10 cellular contexts compared by ENCODE assay signal in genomic region chr7:132518102-132518838, GRCh38. TPM values are rescaled to one million over a fixed set of nuclear protein-coding genes. Genes with fewer than 3 reads are reported as not detected.
DNase-seq lines count a peak whose midpoint lies in the region; ATAC-seq, FAIRE-seq and TF ChIP-seq lines count a peak whose summit lies in the region.
"Had no signal": no experiment of that assay in that cellular context is flagged by ENCODE, and none has a peak within 500 bp of the region (broad histone marks: within the 10 kb centered on the region; RNA-seq: fewer than 3 reads in every experiment).

No MANE protein-coding gene starts in this region.

- H3K27ac Mint-ChIP-seq in activated T-cell treated with anti-CD3 and anti-CD28 coated beads, Interleukin-2, amount 50 U/mL, for 72 hours = no peak overlapping the region
- no peak overlapping the region for H3K27ac Mint-ChIP-seq in activated T-cell treated with anti-CD3 and anti-CD28 coated beads, Interleukin-2, amount 50 U/mL, for 24 hours
- no peak overlapping the region for H3K27ac Mint-ChIP-seq in stimulated activated naive B cell treated with anti-CD40 and anti-IgM and Interleukin-4, amounts not matched to agents 10 μg/mL and 1 μg/mL and 100 μg/mL, for 72 hours
- H3K27ac Mint-ChIP-seq in T-cell = no peak overlapping the region
- H3K27ac Mint-ChIP-seq: dendritic cell treated with granulocyte-macrophage colony-stimulating factor and Interleukin-4, amounts not matched to agents 40 ng/mL and 50 ng/mL, for 4 days had no signal

- no peak overlapping the region for H2BK15ac ChIP-seq in H1 (ENCODE audit: low read length)

- ATAC-seq in activated T-cell treated with anti-CD3 and anti-CD28 coated beads, Interleukin-2, amount 50 U/mL, for 72 hours (replicated peaks in 1 of 2) = peak; percentile 31 to 53
- ATAC-seq in stimulated activated naive B cell treated with anti-CD40 and anti-IgM and Interleukin-4, amounts not matched to agents 10 μg/mL and 1 μg/mL and 100 μg/mL, for 72 hours (replicated peaks) = peak; percentile 58 to 65
- no peak for ATAC-seq in T-cell (replicated peaks in 1 of 4)

- H3K79me1 ChIP-seq in H1 (ENCODE audit: low read depth, low read length) = no peaks in the 10 kb centered on the region

- no peak overlapping the region for H3K4me3 Mint-ChIP-seq in activated T-cell treated with anti-CD3 and anti-CD28 coated beads, Interleukin-2, amount 50 U/mL, for 72 hours
- H3K4me3 Mint-ChIP-seq in activated T-cell treated with anti-CD3 and anti-CD28 coated beads, Interleukin-2, amount 50 U/mL, for 24 hours = no peak overlapping the region
- H3K4me3 Mint-ChIP-seq in stimulated activated naive B cell treated with anti-CD40 and anti-IgM and Interleukin-4, amounts not matched to agents 10 μg/mL and 1 μg/mL and 100 μg/mL, for 72 hours = no peak overlapping the region
- no peak overlapping the region for H3K4me3 Mint-ChIP-seq in T-cell
- H3K4me3 Mint-ChIP-seq: dendritic cell treated with granulocyte-macrophage colony-stimulating factor and Interleukin-4, amounts not matched to agents 40 ng/mL and 50 ng/mL, for 4 days had no signal

- no peak overlapping the region for H3K27ac ChIP-seq in H1 (ENCODE audit: low read depth, low read length)

- H3K18ac ChIP-seq in H1 (ENCODE audit: extremely low read depth, low read length) = no peak overlapping the region

- no peak overlapping the region for H2BK20ac ChIP-seq in H1 (ENCODE audit: low read length)

- H3K79me2 ChIP-seq in H1 (ENCODE audit: control insufficient read depth in 1 of 2, insufficient read depth in 2 of 2, low read length in 2 of 2) = no peaks in the 10 kb centered on the region

- H2BK120ac ChIP-seq in H1 (replicated peaks; ENCODE audit: low read depth, low read length) = no peak overlapping the region

- peak in 1 of 2 donors; percentile 29 for DNase-seq in activated T-cell treated with anti-CD3 and anti-CD28 coated beads, Interleukin-2, amount 50 U/mL, for 72 hours
- DNase-seq in activated T-cell treated with anti-CD3 and anti-CD28 coated beads, Interleukin-2, amount 50 U/mL, for 24 hours = no peak
- peak; percentile 59 for DNase-seq in NAMALWA (ENCODE audit: low spot score)
- DNase-seq in H1 (ENCODE audit: low read depth in 1 of 2, low spot score in 2 of 2) = peak in 1 of 2 experiments; percentile 76
- no peak for DNase-seq in stimulated activated naive B cell treated with anti-CD40 and anti-IgM and Interleukin-4, amounts not matched to agents 10 μg/mL and 1 μg/mL and 100 μg/mL, for 72 hours
- no peak for DNase-seq in dedifferentiated amniotic fluid mesenchymal stem cell (ENCODE audit: extremely low spot score)
- no peak for DNase-seq in T-helper 2 cell
- no peak for DNase-seq in T-cell
- DNase-seq: DMS79 treated with DMSO at 0.1 percent for 48 hours had no signal

- H3K4me3 ChIP-seq in H1 (ENCODE audit: extremely low read depth in 1 of 4, insufficient read depth in 2 of 4, low read depth in 3 of 4, low read length in 4 of 4) = no peak overlapping the region

- no peak overlapping the region for H4K8ac ChIP-seq in H1 (ENCODE audit: extremely low read depth, insufficient read depth, low read length)

- TF ChIP-seq EP300 in H1 (IDR thresholded peaks at IDR 0.05; ENCODE audit: borderline replicate concordance in 1 of 2, low read depth in 2 of 2, low read length in 2 of 2) = no peak

- no peaks in the 10 kb centered on the region for H3K36me3 Mint-ChIP-seq in activated T-cell treated with anti-CD3 and anti-CD28 coated beads, Interleukin-2, amount 50 U/mL, for 72 hours (ENCODE audit: insufficient read depth in 2 of 2)
- no peaks in the 10 kb centered on the region for H3K36me3 Mint-ChIP-seq in activated T-cell treated with anti-CD3 and anti-CD28 coated beads, Interleukin-2, amount 50 U/mL, for 24 hours (ENCODE audit: low read depth)
- H3K36me3 Mint-ChIP-seq in stimulated activated naive B cell treated with anti-CD40 and anti-IgM and Interleukin-4, amounts not matched to agents 10 μg/mL and 1 μg/mL and 100 μg/mL, for 72 hours = no peaks in the 10 kb centered on the region
- no peaks in the 10 kb centered on the region for H3K36me3 Mint-ChIP-seq in T-cell

- no peak overlapping the region for H2BK12ac ChIP-seq in H1 (ENCODE audit: low read depth, low read length)

- peaks cover 0 to 4% (median 0%) of the 10 kb centered on the region in 4 experiments; a peak in 2 of 7 replicates for H3K4me1 ChIP-seq in H1 (replicated peaks in 1 of 4; ENCODE audit: control insufficient read depth in 3 of 4, insufficient read depth in 4 of 4, low read length in 3 of 4)

- no peaks in the 10 kb centered on the region for H3K9me3 Mint-ChIP-seq in activated T-cell treated with anti-CD3 and anti-CD28 coated beads, Interleukin-2, amount 50 U/mL, for 72 hours
- H3K9me3 Mint-ChIP-seq in activated T-cell treated with anti-CD3 and anti-CD28 coated beads, Interleukin-2, amount 50 U/mL, for 24 hours = no peaks in the 10 kb centered on the region
- H3K9me3 Mint-ChIP-seq in stimulated activated naive B cell treated with anti-CD40 and anti-IgM and Interleukin-4, amounts not matched to agents 10 μg/mL and 1 μg/mL and 100 μg/mL, for 72 hours = no peaks in the 10 kb centered on the region
- no peaks in the 10 kb centered on the region for H3K9me3 Mint-ChIP-seq in T-cell
- H3K9me3 Mint-ChIP-seq: dendritic cell treated with granulocyte-macrophage colony-stimulating factor and Interleukin-4, amounts not matched to agents 40 ng/mL and 50 ng/mL, for 4 days had no signal

- H4K91ac ChIP-seq in H1 (replicated peaks; ENCODE audit: insufficient read length, low read length) = no peak overlapping the region

- H2AK5ac ChIP-seq in H1 (ENCODE audit: low read depth, low read length) = no peak overlapping the region

- no peak overlapping the region for H4K5ac ChIP-seq in H1 (ENCODE audit: insufficient read length, low read depth, low read length)

- CTCF ChIA-PET in H1 (lab: Charles Lee; ENCODE audit: partially characterized antibody) = interaction anchor here (0.6 to 4.4 kb wide), 41 partner anchors 9 to 907 kb away, joined by 3 to 26 read pairs (median 4); partner anchors contain the start of gene PLXNA4
- CTCF ChIA-PET in T-cell (lab: Charles Lee) = interaction anchor here in 1 of 2 donors (1.4 kb wide), 1 partner anchor 62 kb away, joined by 4 read pairs; no protein-coding TSS in a partner anchor

- FAIRE-seq in H1 (lab: Jason Lieb, UNC) = peak; percentile 85

- no peak overlapping the region for H2BK5ac ChIP-seq in H1 (ENCODE audit: low read depth, low read length)

- no peak overlapping the region for H2AFZ ChIP-seq in H1 (ENCODE audit: low read length)

- peak; percentile 58 to 73 for TF ChIP-seq RAD21 in H1 (IDR thresholded peaks at IDR 0.05 in 1 of 2, conservative IDR thresholded peaks at IDR 0.05 in 1 of 2; ENCODE audit: low read depth in 2 of 2, low read length in 2 of 2)

- no peak overlapping the region for H3K4me2 ChIP-seq in H1 (ENCODE audit: insufficient read depth in 1 of 2, low read depth in 2 of 2, low read length in 2 of 2)

- no peak for TF ChIP-seq POLR2A in H1 (IDR thresholded peaks at IDR 0.05; ENCODE audit: control extremely low read depth in 1 of 2, low read depth in 2 of 2, low read length in 2 of 2)

- H3K9ac ChIP-seq in H1 (replicated peaks in 1 of 4; ENCODE audit: extremely low read depth in 1 of 4, low read depth in 3 of 4, low read length in 3 of 4) = no peak overlapping the region

- H3K23me2 ChIP-seq in H1 (ENCODE audit: low read depth, low read length) = 0 out of 2 replicates have a peak, but pooled peaks cover 3% of the 10 kb centered on the region

- H3K36me3 ChIP-seq in H1 (ENCODE audit: control insufficient read depth in 2 of 4, insufficient read depth in 4 of 4, low read length in 3 of 4) = no peaks in the 10 kb centered on the region

- POLR2A ChIA-PET in H1 (lab: Charles Lee; ENCODE audit: partially characterized antibody) = no interaction called here
- POLR2A ChIA-PET in T-cell (lab: Charles Lee) = no interaction called here

- 85% methylated on average over 11 of the region's 11 CpGs; no CpG with 5 or more reads in 1 of the 2 experiments for WGBS in H1 (ENCODE audit: extremely low coverage in 1 of 2, insufficient coverage in 1 of 2, insufficient read length in 1 of 2, insufficient replicate concordance in 2 of 2, low coverage in 1 of 2, low lambda C conversion rate in 2 of 2, missing lambda C conversion rate in 1 of 2), 2 experiments

- TF ChIP-seq CTCF in H1 (IDR thresholded peaks at IDR 0.05; ENCODE audit: control extremely low read depth in 1 of 3, insufficient read depth in 1 of 3, low read depth in 1 of 3, low read length in 3 of 3) = peak; percentile 37 to 84 (median 59)

- no peaks in the 10 kb centered on the region for H3K9me3 ChIP-seq in H1 (ENCODE audit: insufficient read depth in 2 of 2, low read depth in 1 of 2, low read length in 1 of 2)

- H4K20me1 ChIP-seq in H1 (replicated peaks in 1 of 2; ENCODE audit: control insufficient read depth in 1 of 2, insufficient read depth in 2 of 2, low read length in 2 of 2) = no peaks in the 10 kb centered on the region

- no peaks in the 10 kb centered on the region for H3K4me1 Mint-ChIP-seq in activated T-cell treated with anti-CD3 and anti-CD28 coated beads, Interleukin-2, amount 50 U/mL, for 72 hours (ENCODE audit: low read depth)
- no peaks in the 10 kb centered on the region for H3K4me1 Mint-ChIP-seq in activated T-cell treated with anti-CD3 and anti-CD28 coated beads, Interleukin-2, amount 50 U/mL, for 24 hours (ENCODE audit: low read depth)
- H3K4me1 Mint-ChIP-seq in stimulated activated naive B cell treated with anti-CD40 and anti-IgM and Interleukin-4, amounts not matched to agents 10 μg/mL and 1 μg/mL and 100 μg/mL, for 72 hours = no peaks in the 10 kb centered on the region
- peaks cover 0 to 5% (median 0%) of the 10 kb centered on the region in 3 donors for H3K4me1 Mint-ChIP-seq in T-cell

- no peak overlapping the region for H3K56ac ChIP-seq in H1 (replicated peaks; ENCODE audit: insufficient read length, low read depth, low read length)

- H3K14ac ChIP-seq in H1 (ENCODE audit: insufficient read length) = no peak overlapping the region

- H3K4ac ChIP-seq in H1 (replicated peaks; ENCODE audit: insufficient read length, low read depth, low read length) = no peak overlapping the region

- H3K27me3 ChIP-seq in H1 (replicated peaks in 1 of 4; ENCODE audit: control insufficient read depth in 3 of 4, extremely low read depth in 1 of 4, insufficient read depth in 3 of 4, low read length in 3 of 4) = no peaks in the 10 kb centered on the region

- no peaks in the 10 kb centered on the region for H3K27me3 Mint-ChIP-seq in activated T-cell treated with anti-CD3 and anti-CD28 coated beads, Interleukin-2, amount 50 U/mL, for 72 hours (ENCODE audit: low read depth)
- H3K27me3 Mint-ChIP-seq in activated T-cell treated with anti-CD3 and anti-CD28 coated beads, Interleukin-2, amount 50 U/mL, for 24 hours = no peaks in the 10 kb centered on the region
- H3K27me3 Mint-ChIP-seq in stimulated activated naive B cell treated with anti-CD40 and anti-IgM and Interleukin-4, amounts not matched to agents 10 μg/mL and 1 μg/mL and 100 μg/mL, for 72 hours = no peaks in the 10 kb centered on the region
- no peaks in the 10 kb centered on the region for H3K27me3 Mint-ChIP-seq in T-cell

- no peak overlapping the region for H3K23ac ChIP-seq in H1 (ENCODE audit: insufficient read length)

RNA-seq across cellular contexts. Expression of gene PLXNA4, which starts 58.0 kb away (rescaled TPM):
- 1 to 10 TPM in 1 of 2 donors, under 1 TPM in 1; 0.99 to 1.1 TPM for total RNA-seq in activated T-cell treated with anti-CD3 and anti-CD28 coated beads, Interleukin-2, amount 50 U/mL, for 72 hours
- total RNA-seq in H1 (2021; fragmentation: NEBNext Ultra II Directional; extraction: Animal tissue kit (Norgen Biotek cat#: 25700)) = 0.76 and 1.8 TPM in 2 replicates
- 0.44 and 0.79 TPM in 2 replicates for polyA plus RNA-seq in H1 (2011; rRNA removed)
- polyA plus RNA-seq in H1 (2011; cell fraction: cytosol; rRNA removed) = 0.40 TPM
- polyA plus RNA-seq in H1 (2011; cell fraction: nucleus; rRNA removed) = 0.88 TPM
- 0.51 to 1.1 TPM (median 0.55 TPM) in 4 replicates for polyA plus RNA-seq in H1 (2012, experiment 1 of 2)
- polyA plus RNA-seq in H1 (2012, experiment 2 of 2) = 0.26 TPM
- polyA plus RNA-seq in H1 (2013, experiment 1 of 2) = 0.69 TPM
- 0.63 TPM for polyA plus RNA-seq in H1 (2013, experiment 2 of 2)
- 2.0 and 2.7 TPM in 2 replicates for polyA minus RNA-seq in H1 (2011; rRNA and poly(A)+ RNA removed)
- 1.0 TPM for polyA minus RNA-seq in H1 (2011; cell fraction: cytosol; rRNA and poly(A)+ RNA removed)
- polyA minus RNA-seq in H1 (2011; cell fraction: nucleus; rRNA and poly(A)+ RNA removed) = 1.6 TPM
- total RNA-seq in T-cell = 1 to 10 TPM; 1.5 to 8.3 (median 4.8) TPM

Comparison
In these comparisons a context has a peak if more than half of its experiments do, and no peak if none do; other contexts are left out.
1. ATAC-seq: peak in activated T-cell treated with anti-CD3 and anti-CD28 coated beads, Interleukin-2, amount 50 U/mL, for 72 hours (2 of 2) and stimulated activated naive B cell treated with anti-CD40 and anti-IgM and Interleukin-4, amounts not matched to agents 10 μg/mL and 1 μg/mL and 100 μg/mL, for 72 hours (2 of 2); none in T-cell (0 of 4).